In the genomic region with DNA sequence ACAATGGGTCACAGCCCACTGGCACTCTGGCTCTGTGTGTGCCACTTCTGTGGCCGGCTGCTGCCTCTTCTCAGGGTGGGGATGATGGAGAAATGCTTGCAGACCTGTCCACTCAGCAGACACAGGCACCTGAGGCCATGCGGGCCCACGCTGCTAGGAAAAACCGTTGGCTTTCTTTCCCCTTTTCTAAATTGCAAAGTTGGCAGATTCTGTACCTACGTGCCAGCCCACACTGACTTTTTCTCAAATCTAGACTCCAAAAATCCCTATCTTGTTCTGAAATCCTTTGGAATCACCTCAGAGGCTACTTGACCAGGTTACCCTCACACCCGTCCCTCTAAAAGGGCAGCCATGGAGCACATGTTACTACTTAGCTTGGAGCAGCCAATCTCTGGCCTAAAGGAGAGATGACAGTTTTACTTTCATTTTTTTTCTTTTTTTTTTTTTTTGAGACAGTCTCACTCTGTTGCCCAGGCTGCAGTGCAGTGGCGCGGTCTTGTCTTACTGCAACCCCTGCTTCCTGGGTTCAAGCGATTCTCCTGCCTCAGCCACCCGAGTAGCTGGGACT, we compare ENCODE assay signal across 16 cellular contexts.
DNase-seq lines count a peak whose midpoint lies in the region; ATAC-seq, FAIRE-seq and TF ChIP-seq lines count a peak whose summit lies in the region.
"Had no signal": no experiment of that assay in that cellular context is flagged by ENCODE, and none has a peak within 500 bp of the region (broad histone marks: within the 10 kb centered on the region; RNA-seq: fewer than 3 reads in every experiment).

No MANE protein-coding gene starts in this region.

- FAIRE-seq in GM19239 (lab: Jason Lieb, UNC) = peak; percentile 81

- H3K36me3 ChIP-seq in upper lobe of left lung = peaks cover 0 to 23% (median 10%) of the 10 kb centered on the region in 4 donors

- POLR2A ChIA-PET in GM10248 (lab: Yijun Ruan, JAX) = interaction anchor here (1.0 kb wide), 1 partner anchor 12 kb away, joined by 6 read pairs; no protein-coding TSS in a partner anchor

- CTCF ChIA-PET in GM10248 (lab: Yijun Ruan, JAX) = interaction anchor here (0.9 to 11.8 kb wide), 7 partner anchors 12 to 317 kb away, joined by 3 to 152 read pairs (median 4); no protein-coding TSS in a partner anchor

- H3K27me3 Mint-ChIP-seq in activated naive CD8-positive, alpha-beta T cell = no peaks in the 10 kb centered on the region

- no peaks in the 10 kb centered on the region for H3K27me3 ChIP-seq in upper lobe of left lung

- no peaks in the 10 kb centered on the region for H3K9me3 Mint-ChIP-seq in activated naive CD8-positive, alpha-beta T cell (ENCODE audit: low read depth)
- H3K9me3 Mint-ChIP-seq: neural crest cell had no signal

- H3K36me3 Mint-ChIP-seq in activated naive CD8-positive, alpha-beta T cell = peaks cover 12% of the 10 kb centered on the region

- peaks cover 91% of the 10 kb centered on the region for H3K4me1 Mint-ChIP-seq in activated naive CD8-positive, alpha-beta T cell (ENCODE audit: low read depth)

- WGBS in upper lobe of left lung, 2 donors = 83 to 86% methylated on average over 10 of the region's 10 CpGs

- H3K27ac Mint-ChIP-seq in activated naive CD8-positive, alpha-beta T cell = peak overlapping the region; percentile 93

- DNase-seq in GM10248 (ENCODE audit: extremely low spot score) (peak; percentile 55), GM19239 (ENCODE audit: insufficient read length, low spot score) (peak; percentile 33), posterior vena cava (ENCODE audit: low spot score) (peak; percentile 42), DMS79 (lab: John Stamatoyannopoulos, UW) (no peak), upper lobe of left lung (no peak), NCI-H1048 (lab: John Stamatoyannopoulos, UW) (no peak)
- DNase-seq: activated CD4-positive, CD25-positive, alpha-beta regulatory T cell treated with anti-CD3 and anti-CD28 coated beads, Interleukin-2, amount 50 U/mL, for 72 hours; effector CD4-positive, alpha-beta T cell; kidney glomerular epithelial cell; NCI-H1417; NCI-H526; Right ventricle myocardium superior; stimulated activated CD4-positive, alpha-beta T cell treated with anti-CD3 and anti-CD28 coated beads, Interleukin-12 subunit alpha, Interleukin-12 subunit beta, amount 100 ng/mL, for 4 hours; stimulated activated CD8-positive, alpha-beta memory T cell treated with anti-CD3 and anti-CD28 coated beads, Interleukin-4, amount 100 ng/mL, for 48 hours had no signal

- H3K4me3 Mint-ChIP-seq in activated naive CD8-positive, alpha-beta T cell = peak overlapping the region; percentile 40
- H3K4me3 Mint-ChIP-seq: neural crest cell had no signal

- intact Hi-C loops in posterior vena cava (cut with DNase I) = loop anchor here in 1 of 2 donors (2.0 kb wide), 1 partner anchor 49 kb away; no protein-coding TSS in a partner anchor

- no peak for ATAC-seq in upper lobe of left lung (ENCODE audit: low FRiP score in 2 of 2)

- TF ChIP-seq EP300 in upper lobe of left lung (IDR thresholded peaks at IDR 0.05) = no peak

- H3K27ac ChIP-seq in upper lobe of left lung = no peak overlapping the region

- TF ChIP-seq CTCF in GM10248 (IDR thresholded peaks at IDR 0.05; ENCODE audit: control extremely low read depth, extremely low read depth, low read depth, missing control alignments) (no peak), upper lobe of left lung (IDR thresholded peaks at IDR 0.05) (no peak)

- H3K4me3 ChIP-seq in upper lobe of left lung = no peak overlapping the region

- H3K4me1 ChIP-seq in upper lobe of left lung = peaks cover 22 to 44% (median 32%) of the 10 kb centered on the region in 4 donors

- no peaks in the 10 kb centered on the region for H3K9me3 ChIP-seq in upper lobe of left lung

- TF ChIP-seq POLR2A in upper lobe of left lung (IDR thresholded peaks at IDR 0.05) = no peak

Comparison
In these comparisons a context has a peak if more than half of its experiments do, and no peak if none do; other contexts are left out.
1. DNase-seq: peak in GM10248 (single experiment), GM19239 (single experiment) and posterior vena cava (single experiment); none in DMS79 (single experiment), upper lobe of left lung (0 of 2) and NCI-H1048 (single experiment).